9 cellular contexts compared by ENCODE assay signal in genomic region chr1:225848044-225848955, GRCh38. TPM values are rescaled to one million over a fixed set of nuclear protein-coding genes. Genes with fewer than 3 reads are reported as not detected.
A peak's percentile ranks its signal among the peaks of the same experiment; 100 is the strongest.
DNase-seq lines count a peak whose midpoint lies in the region; ATAC-seq and TF ChIP-seq lines count a peak whose summit lies in the region.
"Had no signal": no experiment of that assay in that cellular context is flagged by ENCODE, and none has a peak within 500 bp of the region (broad histone marks: within the 10 kb centered on the region; RNA-seq: fewer than 3 reads in every experiment).

No MANE protein-coding gene starts in this region.

- H3K27ac ChIP-seq in H9 (ENCODE audit: insufficient read length, low read depth, low read length) (no peak overlapping the region), colonic mucosa (peak overlapping the region; percentile 19), tibial nerve (peak overlapping the region in 2 of 4 donors; percentile 8 to 50), testis (no peak overlapping the region)

- TF ChIP-seq CTCF in H9 (conservative IDR thresholded peaks at IDR 0.05) (no peak), colonic mucosa (IDR thresholded peaks at IDR 0.05) (no peak), tibial nerve (IDR thresholded peaks at IDR 0.05) (no peak), testis (IDR thresholded peaks at IDR 0.05) (no peak)

- no peak overlapping the region for H3T11ph ChIP-seq in H9 (ENCODE audit: low read length)

- no peak for DNase-seq in activated CD4-positive, alpha-beta memory T cell treated with anti-CD3 and anti-CD28 coated beads for 36 hours
- no peak for DNase-seq in activated CD4-positive, alpha-beta memory T cell treated with anti-CD3 and anti-CD28 coated beads, Interleukin-2, amount 10 ng/mL, durations not matched to agents 7 days and 5 days
- DNase-seq in H9 (peak; percentile 27), NCI-H2171 treated with DMSO at 0.1 percent for 48 hours (lab: John Stamatoyannopoulos, UW) (peak; percentile 91), colonic mucosa (no peak), tibial nerve (ENCODE audit: low spot score in 2 of 2) (no peak), testis (no peak)
- DNase-seq: left cardiac atrium had no signal

- no peak overlapping the region for H3K4me3 ChIP-seq in colonic mucosa
- no peak overlapping the region for H3K4me3 ChIP-seq in tibial nerve
- no peak overlapping the region for H3K4me3 ChIP-seq in testis

- H4K5ac ChIP-seq in H9 (ENCODE audit: insufficient read length, low read depth, low read length) = no peak overlapping the region

- no CpG with 5 or more reads among the region's 16 CpGs for WGBS in H9 (ENCODE audit: extremely low coverage, insufficient read length, low lambda C conversion rate)
- 48 to 50% methylated on average over 16 of the region's 16 CpGs for whole genome bisulfite sequencing in tibial nerve, 2 donors
- 54 to 63% methylated on average over 16 of the region's 16 CpGs for WGBS in testis, 2 donors

- no peak overlapping the region for H3K4me2 ChIP-seq in H9 (ENCODE audit: insufficient read depth, insufficient read length, low read length)

- intact Hi-C loops in activated CD4-positive, alpha-beta memory T cell treated with anti-CD3 and anti-CD28 coated beads for 36 hours (cut with micrococcal nuclease) = no loop called here
- intact Hi-C loops in colonic mucosa (cut with DNase I) = loop anchor here (5.0 to 10.0 kb wide), 3 partner anchors 64 to 127 kb away; partner anchors contain the start of gene SRP9
- intact Hi-C loops in testis (cut with DNase I; ENCODE audit: low total_unique reads) = no loop called here

- CTCF ChIA-PET in activated CD4-positive, alpha-beta memory T cell treated with anti-CD3 and anti-CD28 coated beads for 36 hours (lab: Charles Lee) = no interaction called here
- CTCF ChIA-PET in activated CD4-positive, alpha-beta memory T cell treated with anti-CD3 and anti-CD28 coated beads, Interleukin-2, amount 10 ng/mL, durations not matched to agents 7 days and 5 days (lab: Charles Lee) = interaction anchor here (0.5 kb wide), 1 partner anchor 119 kb away, joined by 3 read pairs; no protein-coding TSS in a partner anchor

- peaks cover 27% of the 10 kb centered on the region for H3K36me3 Mint-ChIP-seq in activated CD4-positive, alpha-beta memory T cell treated with anti-CD3 and anti-CD28 coated beads for 36 hours
- H3K36me3 Mint-ChIP-seq in activated CD4-positive, alpha-beta memory T cell treated with anti-CD3 and anti-CD28 coated beads, Interleukin-2, amount 10 ng/mL, durations not matched to agents 7 days and 5 days (ENCODE audit: low read depth) = peaks cover 55% of the 10 kb centered on the region
- peaks cover 62 to 83% (median 68%) of the 10 kb centered on the region in 3 experiments for H3K36me3 Mint-ChIP-seq in H9 (ENCODE audit: insufficient read depth in 1 of 3, low read depth in 3 of 3)
- peaks cover 38% of the 10 kb centered on the region for H3K36me3 Mint-ChIP-seq in stimulated activated memory B cell treated with anti-CD40 and anti-IgM and Interleukin-4, amounts not matched to agents 10 μg/mL and 1 μg/mL and 100 μg/mL, for 72 hours

- no peak overlapping the region for H2AFZ ChIP-seq in H9 (ENCODE audit: low read length)

- H3K56ac ChIP-seq in H9 (ENCODE audit: insufficient read length, low read depth, low read length) = no peak overlapping the region

- no peaks in the 10 kb centered on the region for H3K79me2 ChIP-seq in H9 (ENCODE audit: insufficient read depth, low read length)

- H4K91ac ChIP-seq in H9 (ENCODE audit: insufficient read length, low read depth, low read length) = no peak overlapping the region

- H4K20me1 ChIP-seq in H9 (ENCODE audit: control insufficient read depth, insufficient read depth, insufficient read length) = peaks cover 2% of the 10 kb centered on the region

- H2BK12ac ChIP-seq in H9 (ENCODE audit: insufficient read length, low read depth, low read length) = no peak overlapping the region

- no peak overlapping the region for H2BK20ac ChIP-seq in H9 (ENCODE audit: low read depth, low read length, poor library complexity, severe bottlenecking)

- no peaks in the 10 kb centered on the region for H3K36me3 ChIP-seq in colonic mucosa
- peaks cover 0 to 98% (median 16%) of the 10 kb centered on the region in 3 donors for H3K36me3 ChIP-seq in tibial nerve
- H3K36me3 ChIP-seq in testis (ENCODE audit: low read depth, missing control alignments) = no peaks in the 10 kb centered on the region

- no peak overlapping the region for H3K4ac ChIP-seq in H9 (ENCODE audit: low read depth, low read length)

- no peak overlapping the region for H2BK5ac ChIP-seq in H9 (ENCODE audit: insufficient read length, low read length)

- H3K9me3 ChIP-seq in H9 (ENCODE audit: control insufficient read depth, low read depth, low read length) (peaks cover 4% of the 10 kb centered on the region), colonic mucosa (no peaks in the 10 kb centered on the region), tibial nerve (no peaks in the 10 kb centered on the region), testis (no peaks in the 10 kb centered on the region)

- no peak overlapping the region for H4K8ac ChIP-seq in H9 (replicated peaks; ENCODE audit: insufficient read length, low read depth, low read length)

- H3K9ac ChIP-seq in H9 (ENCODE audit: extremely low read depth, insufficient read length, low read length) (no peak overlapping the region), colonic mucosa (ENCODE audit: low read depth in 2 of 2, low read length in 2 of 2) (peak overlapping the region in 1 of 2 donors; percentile 31)

- no peak overlapping the region for H2BK15ac ChIP-seq in H9 (ENCODE audit: low read depth, low read length)

- H3K27me3 ChIP-seq in H9 (ENCODE audit: insufficient read depth, low read length) (no peaks in the 10 kb centered on the region; the same call in 1 of the 2 replicates), colonic mucosa (no peaks in the 10 kb centered on the region), tibial nerve (no peaks in the 10 kb centered on the region), testis (no peaks in the 10 kb centered on the region)

- no peaks in the 10 kb centered on the region for H3K4me1 ChIP-seq in H9 (ENCODE audit: insufficient read depth, low read length)
- peaks cover 8% of the 10 kb centered on the region for H3K4me1 ChIP-seq in colonic mucosa
- peaks cover 0 to 29% (median 7%) of the 10 kb centered on the region in 4 donors for H3K4me1 ChIP-seq in tibial nerve
- peaks cover 4% of the 10 kb centered on the region for H3K4me1 ChIP-seq in testis

- no peaks in the 10 kb centered on the region for H3K79me1 ChIP-seq in H9 (ENCODE audit: insufficient read depth, low read depth, low read length, poor library complexity, severe bottlenecking)

- POLR2A ChIA-PET in activated CD4-positive, alpha-beta memory T cell treated with anti-CD3 and anti-CD28 coated beads for 36 hours (lab: Charles Lee) = no interaction called here
- POLR2A ChIA-PET in activated CD4-positive, alpha-beta memory T cell treated with anti-CD3 and anti-CD28 coated beads, Interleukin-2, amount 10 ng/mL, durations not matched to agents 7 days and 5 days (lab: Charles Lee) = no interaction called here

- no peaks in the 10 kb centered on the region for H3K27me3 Mint-ChIP-seq in activated CD4-positive, alpha-beta memory T cell treated with anti-CD3 and anti-CD28 coated beads for 36 hours
- no peaks in the 10 kb centered on the region for H3K27me3 Mint-ChIP-seq in activated CD4-positive, alpha-beta memory T cell treated with anti-CD3 and anti-CD28 coated beads, Interleukin-2, amount 10 ng/mL, durations not matched to agents 7 days and 5 days
- no peaks in the 10 kb centered on the region for H3K27me3 Mint-ChIP-seq in H9 (ENCODE audit: low read depth)
- H3K27me3 Mint-ChIP-seq in stimulated activated memory B cell treated with anti-CD40 and anti-IgM and Interleukin-4, amounts not matched to agents 10 μg/mL and 1 μg/mL and 100 μg/mL, for 72 hours = no peaks in the 10 kb centered on the region

- H3K23ac ChIP-seq in H9 (ENCODE audit: insufficient read length, low read depth, low read length) = no peak overlapping the region

- TF ChIP-seq POLR2A in tibial nerve (IDR thresholded peaks at IDR 0.05) = no peak
- TF ChIP-seq POLR2A in testis (IDR thresholded peaks at IDR 0.05) = no peak

- peak overlapping the region; percentile 58 for H3K27ac Mint-ChIP-seq in activated CD4-positive, alpha-beta memory T cell treated with anti-CD3 and anti-CD28 coated beads for 36 hours
- H3K27ac Mint-ChIP-seq in activated CD4-positive, alpha-beta memory T cell treated with anti-CD3 and anti-CD28 coated beads, Interleukin-2, amount 10 ng/mL, durations not matched to agents 7 days and 5 days = no peak overlapping the region
- H3K27ac Mint-ChIP-seq in H9 = peak overlapping the region in 1 of 3 experiments; percentile 68; a peak in 1 of 7 replicates
- H3K27ac Mint-ChIP-seq in stimulated activated memory B cell treated with anti-CD40 and anti-IgM and Interleukin-4, amounts not matched to agents 10 μg/mL and 1 μg/mL and 100 μg/mL, for 72 hours = peak overlapping the region; percentile 84

- no peaks in the 10 kb centered on the region for H3K23me2 ChIP-seq in H9 (ENCODE audit: insufficient read length, low read depth, low read length, poor library complexity, severe bottlenecking)

- no peak overlapping the region for H3K4me3 Mint-ChIP-seq in activated CD4-positive, alpha-beta memory T cell treated with anti-CD3 and anti-CD28 coated beads for 36 hours
- no peak overlapping the region for H3K4me3 Mint-ChIP-seq in activated CD4-positive, alpha-beta memory T cell treated with anti-CD3 and anti-CD28 coated beads, Interleukin-2, amount 10 ng/mL, durations not matched to agents 7 days and 5 days
- no peak overlapping the region; a peak in 1 of 5 replicates for H3K4me3 Mint-ChIP-seq in H9
- H3K4me3 Mint-ChIP-seq in stimulated activated memory B cell treated with anti-CD40 and anti-IgM and Interleukin-4, amounts not matched to agents 10 μg/mL and 1 μg/mL and 100 μg/mL, for 72 hours = peak overlapping the region; percentile 8

- no peak overlapping the region for H2BK120ac ChIP-seq in H9 (ENCODE audit: low read depth, low read length, poor library complexity, severe bottlenecking)

- no peak overlapping the region for H2AK5ac ChIP-seq in H9 (ENCODE audit: insufficient read length, low read length)

- H3K18ac ChIP-seq in H9 (ENCODE audit: insufficient read length, low read depth, low read length) = no peak overlapping the region

- peak; percentile 91 for ATAC-seq in stimulated activated memory B cell treated with anti-CD40 and anti-IgM and Interleukin-4, amounts not matched to agents 10 μg/mL and 1 μg/mL and 100 μg/mL, for 72 hours

- no peak overlapping the region for H3K14ac ChIP-seq in H9 (ENCODE audit: insufficient read depth, low read length)

- H3K4me1 Mint-ChIP-seq in activated CD4-positive, alpha-beta memory T cell treated with anti-CD3 and anti-CD28 coated beads for 36 hours (ENCODE audit: low read depth) = peaks cover 33% of the 10 kb centered on the region
- peaks cover 28% of the 10 kb centered on the region for H3K4me1 Mint-ChIP-seq in activated CD4-positive, alpha-beta memory T cell treated with anti-CD3 and anti-CD28 coated beads, Interleukin-2, amount 10 ng/mL, durations not matched to agents 7 days and 5 days
- H3K4me1 Mint-ChIP-seq in H9 = peaks cover 4 to 15% of the 10 kb centered on the region in 2 experiments
- H3K4me1 Mint-ChIP-seq in stimulated activated memory B cell treated with anti-CD40 and anti-IgM and Interleukin-4, amounts not matched to agents 10 μg/mL and 1 μg/mL and 100 μg/mL, for 72 hours = peaks cover 62% of the 10 kb centered on the region

- no peaks in the 10 kb centered on the region for H3K9me3 Mint-ChIP-seq in activated CD4-positive, alpha-beta memory T cell treated with anti-CD3 and anti-CD28 coated beads for 36 hours
- no peaks in the 10 kb centered on the region for H3K9me3 Mint-ChIP-seq in activated CD4-positive, alpha-beta memory T cell treated with anti-CD3 and anti-CD28 coated beads, Interleukin-2, amount 10 ng/mL, durations not matched to agents 7 days and 5 days
- H3K9me3 Mint-ChIP-seq in H9 = peaks cover 5 to 9% of the 10 kb centered on the region in 2 experiments
- no peaks in the 10 kb centered on the region for H3K9me3 Mint-ChIP-seq in stimulated activated memory B cell treated with anti-CD40 and anti-IgM and Interleukin-4, amounts not matched to agents 10 μg/mL and 1 μg/mL and 100 μg/mL, for 72 hours

- TF ChIP-seq EP300 in tibial nerve (IDR thresholded peaks at IDR 0.05) = no peak

RNA-seq across cellular contexts. Expression of gene TMEM63A, which starts 33.9 kb away (rescaled TPM):
- 10 to 100 TPM; 52.2 to 59.1 TPM for total RNA-seq in activated CD4-positive, alpha-beta memory T cell treated with anti-CD3 and anti-CD28 coated beads for 36 hours
- 100 to 1,000 TPM; 126 to 127 TPM for total RNA-seq in activated CD4-positive, alpha-beta memory T cell treated with anti-CD3 and anti-CD28 coated beads, Interleukin-2, amount 10 ng/mL, durations not matched to agents 7 days and 5 days
- total RNA-seq in H9 (2021) = 75.7 and 80.7 TPM in 2 replicates
- total RNA-seq in colonic mucosa = 100 to 1,000 TPM; 124 to 165 TPM
- 10 to 100 TPM; 63.2 to 91.5 (median 66.7) TPM for total RNA-seq in tibial nerve
- 10 to 100 TPM; 46.9 to 51.7 TPM for total RNA-seq in testis
- polyA plus RNA-seq in testis (ENCODE audit: insufficient read depth, low read depth, low replicate concordance) = 13.6 TPM

RNA-seq across cellular contexts. Expression of gene EPHX1, which starts 38.4 kb away (rescaled TPM):
- 1 to 10 TPM; 2.6 to 2.8 TPM for total RNA-seq in activated CD4-positive, alpha-beta memory T cell treated with anti-CD3 and anti-CD28 coated beads for 36 hours
- 1 to 10 TPM in 1 of 2 experiments, under 1 TPM in 1; 0.93 to 1.0 TPM for total RNA-seq in activated CD4-positive, alpha-beta memory T cell treated with anti-CD3 and anti-CD28 coated beads, Interleukin-2, amount 10 ng/mL, durations not matched to agents 7 days and 5 days
- 40.6 and 41.0 TPM in 2 replicates for total RNA-seq in H9 (2021)
- 10 to 100 TPM; 58.0 to 61.9 TPM for total RNA-seq in colonic mucosa
- 100 to 1,000 TPM in 3 of 4 donors, 10 to 100 TPM in 1; 80.1 to 203 (median 133) TPM for total RNA-seq in tibial nerve
- 100 to 1,000 TPM; 145 to 173 TPM for total RNA-seq in testis
- polyA plus RNA-seq in testis (ENCODE audit: insufficient read depth, low read depth, low replicate concordance) = 161 TPM

RNA-seq across cellular contexts. Expression of gene LEFTY1, which starts 40.6 kb away (rescaled TPM):
- under 1 TPM in 1 of 2 experiments, not detected in 1; 0.19 TPM for total RNA-seq in activated CD4-positive, alpha-beta memory T cell treated with anti-CD3 and anti-CD28 coated beads for 36 hours
- total RNA-seq in activated CD4-positive, alpha-beta memory T cell treated with anti-CD3 and anti-CD28 coated beads, Interleukin-2, amount 10 ng/mL, durations not matched to agents 7 days and 5 days = not detected
- 102 and 107 TPM in 2 replicates for total RNA-seq in H9 (2021)
- 100 to 1,000 TPM; 201 to 211 TPM for total RNA-seq in colonic mucosa
- total RNA-seq in tibial nerve = under 1 TPM in 1 of 4 donors, not detected in 3; 0.20 TPM
- total RNA-seq in testis = under 1 TPM; 0.63 to 0.87 TPM
- 0.90 TPM for polyA plus RNA-seq in testis (ENCODE audit: insufficient read depth, low read depth, low replicate concordance)

Comparison
In these comparisons a context has a peak if more than half of its experiments do, and no peak if none do; other contexts are left out.
1. DNase-seq: peak in H9 (single experiment) and NCI-H2171 treated with DMSO at 0.1 percent for 48 hours (single experiment); none in activated CD4-positive, alpha-beta memory T cell treated with anti-CD3 and anti-CD28 coated beads for 36 hours (single experiment), activated CD4-positive, alpha-beta memory T cell treated with anti-CD3 and anti-CD28 coated beads, Interleukin-2, amount 10 ng/mL, durations not matched to agents 7 days and 5 days (single experiment), colonic mucosa (single experiment), tibial nerve (0 of 2) and testis (single experiment).
2. RNA of gene EPHX1, which starts 38.4 kb away (total RNA-seq): 145 to 173 TPM in testis, 80.1 to 203 TPM in tibial nerve, 58.0 to 61.9 TPM in colonic mucosa and 40.6 to 41.0 TPM in H9; 2.6 to 2.8 TPM in activated CD4-positive, alpha-beta memory T cell treated with anti-CD3 and anti-CD28 coated beads for 36 hours and 0.93 to 1.0 TPM in activated CD4-positive, alpha-beta memory T cell treated with anti-CD3 and anti-CD28 coated beads, Interleukin-2, amount 10 ng/mL, durations not matched to agents 7 days and 5 days; every median in the first group is over 10 times any median in the second.
3. RNA of gene LEFTY1, which starts 40.6 kb away (total RNA-seq): 201 to 211 TPM in colonic mucosa and 102 to 107 TPM in H9; 0.63 to 0.87 TPM in testis, 0.19 TPM in activated CD4-positive, alpha-beta memory T cell treated with anti-CD3 and anti-CD28 coated beads for 36 hours, not detected in activated CD4-positive, alpha-beta memory T cell treated with anti-CD3 and anti-CD28 coated beads, Interleukin-2, amount 10 ng/mL, durations not matched to agents 7 days and 5 days and 0.20 TPM in tibial nerve; every median in the first group is over 10 times any median in the second.